8 cellular contexts compared by ENCODE assay signal in the genomic region with DNA sequence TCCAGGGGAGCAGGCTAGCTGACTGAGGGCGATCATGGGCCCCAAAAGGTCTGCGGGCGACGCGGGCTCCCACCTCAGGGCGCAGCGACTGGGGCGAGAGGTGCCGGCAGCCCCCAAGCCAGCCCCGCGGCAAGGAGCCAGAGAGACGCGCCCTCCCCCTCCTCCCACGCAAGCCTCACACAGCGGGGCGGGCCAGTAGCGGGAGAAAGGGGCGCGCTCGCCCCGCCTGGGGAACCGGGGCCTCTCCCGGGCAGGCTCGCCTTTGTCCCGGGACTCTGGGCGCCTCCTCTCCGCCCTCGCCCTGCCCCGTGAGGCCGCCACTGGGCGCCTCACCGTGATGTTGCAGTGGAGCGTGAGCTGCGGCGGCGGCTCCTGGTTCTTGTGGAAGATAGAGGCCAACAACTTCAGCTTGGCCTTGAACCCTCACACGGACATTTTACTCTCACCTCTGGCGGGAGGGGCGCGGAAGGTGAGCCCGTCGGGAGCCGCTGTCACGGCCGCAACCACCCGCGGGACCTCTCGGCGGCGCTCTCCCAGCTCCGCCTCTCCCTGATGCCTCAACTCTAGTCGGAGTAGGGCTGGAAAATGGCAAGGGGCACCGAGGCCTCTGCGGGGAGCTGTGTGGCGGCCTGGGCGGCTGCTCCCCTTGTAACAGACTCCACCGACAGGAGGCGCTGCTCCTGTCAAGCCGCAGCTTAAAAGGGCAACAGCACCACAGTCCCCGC.
DNase-seq lines count a peak whose midpoint lies in the region; ATAC-seq and TF ChIP-seq lines count a peak whose summit lies in the region.
"Not testable (repeated sequence)": the region's sequence is repeated elsewhere in the genome, so short reads cannot be mapped to it uniquely, and the experiment has no call there.

No MANE protein-coding gene starts in this region.

- H3K9ac ChIP-seq in HUES64 (ENCODE audit: low read depth, low read length): not testable (repeated sequence)

- not testable (repeated sequence) for BruUV-seq in A673 (replicated peaks; lab: Mats Ljungman, UMichigan)

- H3K27me3 Mint-ChIP-seq in activated naive CD4-positive, alpha-beta T cell treated with anti-CD3 and anti-CD28 coated beads, Interleukin-2, amount 10 ng/mL, durations not matched to agents 7 days and 5 days: not testable (repeated sequence)

- H3K9me3 Mint-ChIP-seq in activated naive CD4-positive, alpha-beta T cell treated with anti-CD3 and anti-CD28 coated beads, Interleukin-2, amount 10 ng/mL, durations not matched to agents 7 days and 5 days: not testable (repeated sequence)

- WGBS in HUES64: no CpG with 5 or more reads among the region's 60 CpGs

- intact Hi-C loops in A673 (cut with micrococcal nuclease; ENCODE audit: unreplicated experiment); left lung (cut with DNase I): not testable (repeated sequence)

- not testable (repeated sequence) for H3K36me3 ChIP-seq in A673 (ENCODE audit: insufficient read depth, low read length, poor library complexity, severe bottlenecking); HUES64 (ENCODE audit: insufficient read depth, low read length); left lung

- H3K4me3 Mint-ChIP-seq in activated naive CD4-positive, alpha-beta T cell treated with anti-CD3 and anti-CD28 coated beads, Interleukin-2, amount 10 ng/mL, durations not matched to agents 7 days and 5 days: not testable (repeated sequence)

- not testable (repeated sequence) for DNase-seq in A673 (ENCODE audit: low spot score); epithelial cell of esophagus (ENCODE audit: low read depth); skeletal muscle cell (ENCODE audit: low read depth)
- DNase-seq in activated CD4-positive, alpha-beta T cell treated with anti-CD3 and anti-CD28 coated beads, Interleukin-2, amount 50 U/mL, for 48 hours: peak; percentile 14 to 30
- peak; percentile 43 for DNase-seq in activated naive CD4-positive, alpha-beta T cell treated with anti-CD3 and anti-CD28 coated beads, Interleukin-2, amount 10 ng/mL, durations not matched to agents 7 days and 5 days
- DNase-seq in left lung: peak; percentile 31 to 79
- peak; percentile 8 for DNase-seq in stimulated activated CD8-positive, alpha-beta memory T cell treated with anti-CD3 and anti-CD28 coated beads, Interleukin-4, amount 100 ng/mL, for 24 hours (ENCODE audit: low read depth)

- not testable (repeated sequence) for H3K27ac Mint-ChIP-seq in activated naive CD4-positive, alpha-beta T cell treated with anti-CD3 and anti-CD28 coated beads, Interleukin-2, amount 10 ng/mL, durations not matched to agents 7 days and 5 days

- TF ChIP-seq CTCF in A673 (conservative IDR thresholded peaks at IDR 0.05; ENCODE audit: low read depth, low read length); epithelial cell of esophagus (IDR thresholded peaks at IDR 0.05; ENCODE audit: insufficient read depth, low read depth, low read length, missing control alignments); left lung (IDR thresholded peaks at IDR 0.05): not testable (repeated sequence)

- H3K4me3 ChIP-seq in A673 (ENCODE audit: low read depth, low read length, poor library complexity, severe bottlenecking): peak overlapping the region; percentile 31
- H3K4me3 ChIP-seq in HUES64 (ENCODE audit: low read length): peak overlapping the region; percentile 37
- H3K4me3 ChIP-seq in epithelial cell of esophagus (ENCODE audit: low read length): peak overlapping the region; percentile 16
- peak overlapping the region in 1 of 2 donors; percentile 27 for H3K4me3 ChIP-seq in left lung
- H3K4me3 ChIP-seq in skeletal muscle cell (ENCODE audit: low read depth, low read length): peak overlapping the region; percentile 39

- not testable (repeated sequence) for H3K4me1 ChIP-seq in A673 (ENCODE audit: insufficient read depth, low read length, poor library complexity, severe bottlenecking); HUES64 (ENCODE audit: insufficient read depth, low read length); left lung

- H3K36me3 Mint-ChIP-seq in activated naive CD4-positive, alpha-beta T cell treated with anti-CD3 and anti-CD28 coated beads, Interleukin-2, amount 10 ng/mL, durations not matched to agents 7 days and 5 days: not testable (repeated sequence)

- H3K9me3 ChIP-seq in A673 (ENCODE audit: low read depth, low read length, poor library complexity, severe bottlenecking); HUES64 (ENCODE audit: insufficient read depth, low read depth, low read length); left lung: not testable (repeated sequence)

- H3K4me1 Mint-ChIP-seq in activated naive CD4-positive, alpha-beta T cell treated with anti-CD3 and anti-CD28 coated beads, Interleukin-2, amount 10 ng/mL, durations not matched to agents 7 days and 5 days: not testable (repeated sequence)

- not testable (repeated sequence) for H3K27ac ChIP-seq in A673 (ENCODE audit: low read depth, low read length, poor library complexity, severe bottlenecking); HUES64 (ENCODE audit: low read depth, low read length); left lung

- CTCF ChIA-PET in A673 (lab: Charles Lee); activated naive CD4-positive, alpha-beta T cell treated with anti-CD3 and anti-CD28 coated beads, Interleukin-2, amount 10 ng/mL, durations not matched to agents 7 days and 5 days (lab: Charles Lee): not testable (repeated sequence)

- POLR2A ChIA-PET in A673 (lab: Charles Lee; ENCODE audit: low non-redundant PET): not testable (repeated sequence)

- ATAC-seq in left lung: not testable (repeated sequence)

- H3K27me3 ChIP-seq in A673 (replicated peaks; ENCODE audit: insufficient read depth, low read depth, low read length, poor library complexity); HUES64 (ENCODE audit: insufficient read depth, low read length); left lung: not testable (repeated sequence)
